Comparison of ENCODE assay signal across 16 cellular contexts in genomic region chr3:185701891-185702563, GRCh38.
A peak's percentile ranks its signal among the peaks of the same experiment; 100 is the strongest.
DNase-seq lines count a peak whose midpoint lies in the region; ATAC-seq, FAIRE-seq and TF ChIP-seq lines count a peak whose summit lies in the region.
"Had no signal": no experiment of that assay in that cellular context is flagged by ENCODE, and none has a peak within 500 bp of the region (broad histone marks: within the 10 kb centered on the region; RNA-seq: fewer than 3 reads in every experiment).

No MANE protein-coding gene starts in this region.

- H3K4me2 ChIP-seq in BLaER1: peak overlapping the region; percentile 84

- H3K4me3 ChIP-seq in BLaER1 (peak overlapping the region; percentile 61), HUES64 (ENCODE audit: low read length) (no peak overlapping the region), colonic mucosa (no peak overlapping the region)
- H3K4me3 ChIP-seq: heart left ventricle, right atrium auricular region, SK-N-MC had no signal

- H4K20me1 ChIP-seq in BLaER1: no peaks in the 10 kb centered on the region

- TF ChIP-seq POLR2A in GM18505 (IDR thresholded peaks at IDR 0.05; ENCODE audit: borderline replicate concordance, extremely low read depth, insufficient read depth, insufficient read length): no peak

- H3K27me3 ChIP-seq in BLaER1 (no peaks in the 10 kb centered on the region), HUES64 (ENCODE audit: insufficient read depth, low read length) (no peaks in the 10 kb centered on the region), colonic mucosa (no peaks in the 10 kb centered on the region)
- H3K27me3 ChIP-seq: heart left ventricle, right atrium auricular region had no signal

- intact Hi-C loops in colonic mucosa (cut with DNase I): no loop called here

- H3K9ac ChIP-seq in BLaER1: peak overlapping the region; percentile 73
- no peak overlapping the region for H3K9ac ChIP-seq in HUES64 (ENCODE audit: low read depth, low read length)
- no peak overlapping the region for H3K9ac ChIP-seq in colonic mucosa (ENCODE audit: low read depth in 2 of 2, low read length in 2 of 2)

- ATAC-seq in HG03457 (IDR thresholded peaks at IDR 0.05; ENCODE audit: unreplicated experiment) (no peak), GM18505 (IDR thresholded peaks at IDR 0.05; ENCODE audit: unreplicated experiment) (no peak)
- ATAC-seq: heart left ventricle had no signal

- no peak for FAIRE-seq in GM19239 (lab: Jason Lieb, UNC)

- H3K9me3 ChIP-seq in BLaER1: peaks cover 5% of the 10 kb centered on the region; the same call in 1 of the 2 replicates
- no peaks in the 10 kb centered on the region for H3K9me3 ChIP-seq in HUES64 (ENCODE audit: insufficient read depth, low read depth, low read length)
- no peaks in the 10 kb centered on the region for H3K9me3 ChIP-seq in colonic mucosa
- H3K9me3 ChIP-seq: heart left ventricle, right atrium auricular region had no signal

- TF ChIP-seq CTCF in colonic mucosa (IDR thresholded peaks at IDR 0.05): no peak

- H3K36me3 ChIP-seq in BLaER1 (no peaks in the 10 kb centered on the region), HUES64 (ENCODE audit: insufficient read depth, low read length) (0 out of 2 replicates have a peak, but pooled peaks cover 5% of the 10 kb centered on the region), colonic mucosa (no peaks in the 10 kb centered on the region)
- H3K36me3 ChIP-seq: heart left ventricle, right atrium auricular region had no signal

- H3K27ac ChIP-seq in BLaER1: peak overlapping the region; percentile 44
- H3K27ac ChIP-seq in HUES64 (ENCODE audit: low read depth, low read length): peak overlapping the region; percentile 8; the same call in 1 of the 2 replicates
- peak overlapping the region; percentile 60 for H3K27ac ChIP-seq in colonic mucosa
- H3K27ac ChIP-seq: heart left ventricle, right atrium auricular region, SK-N-MC had no signal

- 67% methylated on average over 9 of the region's 10 CpGs for WGBS in HUES64

- DNase-seq in colonic mucosa (no peak), mucosa of gallbladder (ENCODE audit: low spot score) (peak; percentile 26), NCI-H526 treated with DMSO at 0.1 percent for 48 hours (lab: John Stamatoyannopoulos, UW) (no peak), GM19239 (ENCODE audit: insufficient read length, low spot score) (no peak)
- DNase-seq: activated CD4-positive, CD25-positive, alpha-beta regulatory T cell treated with anti-CD3 and anti-CD28 coated beads, Interleukin-2, amount 50 U/mL, for 72 hours; activated T-cell treated with anti-CD3 and anti-CD28 coated beads, Interleukin-2, amount 50 U/mL, for 1 hour; effector CD8-positive, alpha-beta T cell; GF-D8; heart left ventricle; Karpas-422 had no signal

- H3K4me1 ChIP-seq in BLaER1 (peaks cover 52% of the 10 kb centered on the region), HUES64 (ENCODE audit: insufficient read depth, low read length) (peaks cover 37% of the 10 kb centered on the region), colonic mucosa (no peaks in the 10 kb centered on the region)

Comparison
In these comparisons a context has a peak if more than half of its experiments do, and no peak if none do; other contexts are left out.
1. H3K27ac ChIP-seq: peak in every context shown above with its lines; median percentile 60 in colonic mucosa; 44 in BLaER1; 8 in HUES64.